ENCODE assay signal across 1 cellular context in the genomic region with DNA sequence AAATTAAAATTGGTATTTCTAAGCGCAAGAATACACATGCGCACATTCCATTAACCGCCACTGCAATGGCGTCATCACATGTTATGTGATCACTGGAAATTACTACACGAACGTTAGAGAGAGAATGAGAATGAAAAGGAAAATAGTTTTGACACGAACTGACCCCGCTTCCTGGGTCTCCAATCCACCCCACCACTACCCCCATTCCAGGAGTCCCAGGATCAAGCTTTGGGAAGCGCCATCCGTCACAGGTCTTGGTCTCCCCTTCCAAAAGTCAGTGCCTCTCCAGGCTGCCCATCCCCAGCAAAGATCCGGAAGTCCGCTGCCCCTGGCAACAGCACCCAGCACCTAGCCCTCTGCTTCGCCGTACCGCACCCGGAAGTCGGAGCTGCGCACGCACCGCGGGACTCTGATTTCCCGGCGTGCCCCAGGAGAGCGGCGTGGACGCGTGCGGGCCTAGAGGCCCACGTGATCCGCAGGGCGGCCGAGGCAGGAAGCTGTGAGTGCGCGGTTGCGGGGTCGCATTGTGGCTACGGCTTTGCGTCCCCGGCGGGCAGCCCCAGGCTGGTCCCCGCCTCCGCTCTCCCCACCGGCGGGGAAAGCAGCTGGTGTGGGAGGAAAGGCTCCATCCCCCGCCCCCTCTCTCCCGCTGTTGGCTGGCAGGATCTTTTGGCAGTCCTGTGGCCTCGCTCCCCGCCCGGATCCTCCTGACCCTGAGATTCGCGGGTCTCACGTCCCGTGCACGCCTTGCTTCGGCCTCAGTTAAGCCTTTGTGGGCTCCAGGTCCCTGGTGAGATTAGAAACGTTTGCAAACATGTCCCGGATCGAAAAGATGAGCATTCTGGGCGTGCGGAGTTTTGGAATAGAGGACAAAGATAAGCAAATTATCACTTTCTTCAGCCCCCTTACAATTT.
TF ChIP-seq lines count a peak whose summit lies in the region.

RAD50 (plus strand) TSS at position 467 of the 914 bp plus-strand sequence; CDS start at position 815, 348 bp downstream.

TF ChIP-seq in HepG2, 621 proteins besides CTCF, POLR2A, EP300 and RAD21 (continued from another document and continues in another):
- TF ChIP-seq, protein P1, sequence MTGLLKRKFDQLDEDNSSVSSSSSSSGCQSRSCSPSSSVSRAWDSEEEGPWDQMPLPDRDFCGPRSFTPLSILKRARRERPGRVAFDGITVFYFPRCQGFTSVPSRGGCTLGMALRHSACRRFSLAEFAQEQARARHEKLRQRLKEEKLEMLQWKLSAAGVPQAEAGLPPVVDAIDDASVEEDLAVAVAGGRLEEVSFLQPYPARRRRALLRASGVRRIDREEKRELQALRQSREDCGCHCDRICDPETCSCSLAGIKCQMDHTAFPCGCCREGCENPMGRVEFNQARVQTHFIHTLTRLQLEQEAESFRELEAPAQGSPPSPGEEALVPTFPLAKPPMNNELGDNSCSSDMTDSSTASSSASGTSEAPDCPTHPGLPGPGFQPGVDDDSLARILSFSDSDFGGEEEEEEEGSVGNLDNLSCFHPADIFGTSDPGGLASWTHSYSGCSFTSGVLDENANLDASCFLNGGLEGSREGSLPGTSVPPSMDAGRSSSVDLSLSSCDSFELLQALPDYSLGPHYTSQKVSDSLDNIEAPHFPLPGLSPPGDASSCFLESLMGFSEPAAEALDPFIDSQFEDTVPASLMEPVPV (CRISPR knock-in tag; IDR thresholded peaks at IDR 0.05) = peak; percentile 99
- TF ChIP-seq ZNF564 (CRISPR knock-in tag; IDR thresholded peaks at IDR 0.05) = peak; percentile 89; the same call in 1 of the 2 replicates
- TF ChIP-seq MAFF (IDR thresholded peaks at IDR 0.05; ENCODE audit: low read depth, low read length) = no peak
- TF ChIP-seq ARHGAP35 (CRISPR knock-in tag; IDR thresholded peaks at IDR 0.05; ENCODE audit: borderline replicate concordance) = peak; percentile 95; the same call in 1 of the 2 replicates
- TF ChIP-seq ZNF205 (CRISPR knock-in tag; IDR thresholded peaks at IDR 0.05) = peak; percentile 87
- peak; percentile 92 for TF ChIP-seq ZNF253 (CRISPR knock-in tag; IDR thresholded peaks at IDR 0.05; ENCODE audit: borderline replicate concordance)
- TF ChIP-seq ZNF768 (CRISPR knock-in tag; IDR thresholded peaks at IDR 0.05) = peak; percentile 86
- TF ChIP-seq ZNF530 (CRISPR knock-in tag; IDR thresholded peaks at IDR 0.05; ENCODE audit: low read depth) = no peak
- no peak for TF ChIP-seq SOX6 (IDR thresholded peaks at IDR 0.05)
- TF ChIP-seq SOX6 (CRISPR knock-in tag; IDR thresholded peaks at IDR 0.05) = peak; percentile 62; the same call in 1 of the 2 replicates
- no peak for TF ChIP-seq ZEB1 (IDR thresholded peaks at IDR 0.05; ENCODE audit: insufficient replicate concordance, low read depth)
- peak; percentile 54; the same call in 1 of the 2 replicates for TF ChIP-seq ZNF296 (CRISPR knock-in tag; conservative IDR thresholded peaks at IDR 0.05)
- TF ChIP-seq MXI1 (IDR thresholded peaks at IDR 0.05; ENCODE audit: borderline replicate concordance, low read depth, low read length) = peak; percentile 94; the same call in 2 of the 3 replicates
- peak; percentile 99 for TF ChIP-seq ATF7-NPFF (CRISPR knock-in tag; IDR thresholded peaks at IDR 0.05; ENCODE audit: low read depth)
- peak; percentile 98 for TF ChIP-seq PHF20 (CRISPR knock-in tag; IDR thresholded peaks at IDR 0.05)
- TF ChIP-seq, protein P2, sequence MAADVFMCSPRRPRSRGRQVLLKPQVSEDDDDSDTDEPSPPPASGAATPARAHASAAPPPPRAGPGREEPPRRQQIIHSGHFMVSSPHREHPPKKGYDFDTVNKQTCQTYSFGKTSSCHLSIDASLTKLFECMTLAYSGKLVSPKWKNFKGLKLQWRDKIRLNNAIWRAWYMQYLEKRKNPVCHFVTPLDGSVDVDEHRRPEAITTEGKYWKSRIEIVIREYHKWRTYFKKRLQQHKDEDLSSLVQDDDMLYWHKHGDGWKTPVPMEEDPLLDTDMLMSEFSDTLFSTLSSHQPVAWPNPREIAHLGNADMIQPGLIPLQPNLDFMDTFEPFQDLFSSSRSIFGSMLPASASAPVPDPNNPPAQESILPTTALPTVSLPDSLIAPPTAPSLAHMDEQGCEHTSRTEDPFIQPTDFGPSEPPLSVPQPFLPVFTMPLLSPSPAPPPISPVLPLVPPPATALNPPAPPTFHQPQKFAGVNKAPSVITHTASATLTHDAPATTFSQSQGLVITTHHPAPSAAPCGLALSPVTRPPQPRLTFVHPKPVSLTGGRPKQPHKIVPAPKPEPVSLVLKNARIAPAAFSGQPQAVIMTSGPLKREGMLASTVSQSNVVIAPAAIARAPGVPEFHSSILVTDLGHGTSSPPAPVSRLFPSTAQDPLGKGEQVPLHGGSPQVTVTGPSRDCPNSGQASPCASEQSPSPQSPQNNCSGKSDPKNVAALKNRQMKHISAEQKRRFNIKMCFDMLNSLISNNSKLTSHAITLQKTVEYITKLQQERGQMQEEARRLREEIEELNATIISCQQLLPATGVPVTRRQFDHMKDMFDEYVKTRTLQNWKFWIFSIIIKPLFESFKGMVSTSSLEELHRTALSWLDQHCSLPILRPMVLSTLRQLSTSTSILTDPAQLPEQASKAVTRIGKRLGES (CRISPR knock-in tag; IDR thresholded peaks at IDR 0.05; ENCODE audit: borderline replicate concordance) = no peak; the same call in 1 of the 2 replicates
- no peak; the same call in 1 of the 2 replicates for TF ChIP-seq GATA4 (IDR thresholded peaks at IDR 0.05; ENCODE audit: borderline replicate concordance, low read depth)
- TF ChIP-seq, protein P3, sequence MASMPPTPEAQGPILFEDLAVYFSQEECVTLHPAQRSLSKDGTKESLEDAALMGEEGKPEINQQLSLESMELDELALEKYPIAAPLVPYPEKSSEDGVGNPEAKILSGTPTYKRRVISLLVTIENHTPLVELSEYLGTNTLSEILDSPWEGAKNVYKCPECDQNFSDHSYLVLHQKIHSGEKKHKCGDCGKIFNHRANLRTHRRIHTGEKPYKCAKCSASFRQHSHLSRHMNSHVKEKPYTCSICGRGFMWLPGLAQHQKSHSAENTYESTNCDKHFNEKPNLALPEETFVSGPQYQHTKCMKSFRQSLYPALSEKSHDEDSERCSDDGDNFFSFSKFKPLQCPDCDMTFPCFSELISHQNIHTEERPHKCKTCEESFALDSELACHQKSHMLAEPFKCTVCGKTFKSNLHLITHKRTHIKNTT (CRISPR knock-in tag; IDR thresholded peaks at IDR 0.05) = no peak
- TF ChIP-seq ZNF800 (CRISPR knock-in tag; IDR thresholded peaks at IDR 0.05) = no peak
- TF ChIP-seq HNF4A (CRISPR knock-in tag; IDR thresholded peaks at IDR 0.05) = peak; percentile 52; the same call in 1 of the 2 replicates
- TF ChIP-seq ATRX (CRISPR knock-in tag; IDR thresholded peaks at IDR 0.05; ENCODE audit: borderline replicate concordance) = no peak
- peak; percentile 41; the same call in 1 of the 2 replicates for TF ChIP-seq ZNF546 (CRISPR knock-in tag; conservative IDR thresholded peaks at IDR 0.05)
- TF ChIP-seq, protein P4, sequence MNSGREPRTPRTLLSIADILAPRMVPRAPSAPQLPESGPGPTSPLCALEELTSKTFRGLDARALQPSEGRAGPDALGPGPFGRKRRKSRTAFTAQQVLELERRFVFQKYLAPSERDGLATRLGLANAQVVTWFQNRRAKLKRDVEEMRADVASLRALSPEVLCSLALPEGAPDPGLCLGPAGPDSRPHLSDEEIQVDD (CRISPR knock-in tag; IDR thresholded peaks at IDR 0.05; ENCODE audit: borderline replicate concordance) = peak; percentile 96
- TF ChIP-seq ZBED4 (CRISPR knock-in tag; IDR thresholded peaks at IDR 0.05; ENCODE audit: borderline replicate concordance) = peak; percentile 45; the same call in 1 of the 2 replicates
- peak; percentile 97 for TF ChIP-seq RFXAP (CRISPR knock-in tag; IDR thresholded peaks at IDR 0.05; ENCODE audit: borderline replicate concordance)
- no peak for TF ChIP-seq NR1H2 (CRISPR knock-in tag; IDR thresholded peaks at IDR 0.05; ENCODE audit: borderline replicate concordance, low read depth)
- no peak for TF ChIP-seq NPAS2 (CRISPR knock-in tag; IDR thresholded peaks at IDR 0.05; ENCODE audit: borderline replicate concordance)
- peak; percentile 91; the same call in 1 of the 2 replicates for TF ChIP-seq KAT7 (CRISPR knock-in tag; IDR thresholded peaks at IDR 0.05; ENCODE audit: borderline replicate concordance)
- TF ChIP-seq CBX5 (CRISPR knock-in tag; IDR thresholded peaks at IDR 0.05; ENCODE audit: borderline replicate concordance) = peak; percentile 88; the same call in 1 of the 2 replicates
- TF ChIP-seq ZNF335 (CRISPR knock-in tag; IDR thresholded peaks at IDR 0.05) = peak; percentile 75; the same call in 1 of the 2 replicates
- peak; percentile 59; the same call in 1 of the 2 replicates for TF ChIP-seq ZSCAN29 (CRISPR knock-in tag; conservative IDR thresholded peaks at IDR 0.05)
- TF ChIP-seq ZNF816 (CRISPR knock-in tag; IDR thresholded peaks at IDR 0.05; ENCODE audit: borderline replicate concordance) = peak; percentile 75; the same call in 1 of the 2 replicates
- TF ChIP-seq ZMYM2 (CRISPR knock-in tag; IDR thresholded peaks at IDR 0.05) = peak; percentile 52; the same call in 1 of the 2 replicates
- peak; percentile 90; the same call in 1 of the 2 replicates for TF ChIP-seq ZBTB34 (CRISPR knock-in tag; IDR thresholded peaks at IDR 0.05)
- TF ChIP-seq DNMT3B (CRISPR knock-in tag; conservative IDR thresholded peaks at IDR 0.05) = peak; percentile 95
- TF ChIP-seq ARNT2 (CRISPR knock-in tag; IDR thresholded peaks at IDR 0.05; ENCODE audit: low read depth) = peak; percentile 99
- no peak for TF ChIP-seq MBNL3 (CRISPR knock-in tag; conservative IDR thresholded peaks at IDR 0.05)
- TF ChIP-seq ZBTB26 (CRISPR knock-in tag; IDR thresholded peaks at IDR 0.05; ENCODE audit: borderline replicate concordance) = peak; percentile 90
- no peak for TF ChIP-seq TFAP4 (IDR thresholded peaks at IDR 0.05; ENCODE audit: borderline replicate concordance, low read depth)
- TF ChIP-seq MED13 (CRISPR knock-in tag; IDR thresholded peaks at IDR 0.05) = no peak
- peak; percentile 79 for TF ChIP-seq XRCC5 (optimal IDR thresholded peaks at IDR 0.05; ENCODE audit: low read length)
- peak; percentile 67 for TF ChIP-seq ZFP1 (CRISPR knock-in tag; IDR thresholded peaks at IDR 0.05)
- peak; percentile 81 for TF ChIP-seq RAD51 (IDR thresholded peaks at IDR 0.05; ENCODE audit: borderline replicate concordance)
- TF ChIP-seq SP2 (CRISPR knock-in tag; IDR thresholded peaks at IDR 0.05) = no peak; the same call in 1 of the 2 replicates
